Comparison of ENCODE assay signal across 21 cellular contexts in genomic region chr2:135688978-135689377, GRCh38. TPM values are rescaled to one million over a fixed set of nuclear protein-coding genes. Genes with fewer than 3 reads are reported as not detected.
A peak's percentile ranks its signal among the peaks of the same experiment; 100 is the strongest.
DNase-seq lines count a peak whose midpoint lies in the region; ATAC-seq and TF ChIP-seq lines count a peak whose summit lies in the region.
"Had no signal": no experiment of that assay in that cellular context is flagged by ENCODE, and none has a peak within 500 bp of the region (broad histone marks: within the 10 kb centered on the region; RNA-seq: fewer than 3 reads in every experiment).

No MANE protein-coding gene starts in this region.

- H3K4me2 ChIP-seq in MM.1S (ENCODE audit: low read depth, low read length) = peak overlapping the region; percentile 16

- no peaks in the 10 kb centered on the region for H3K27me3 ChIP-seq in MM.1S (replicated peaks; ENCODE audit: insufficient read depth, low read length)
- H3K27me3 ChIP-seq: brain microvascular endothelial cell, sigmoid colon, tibial artery had no signal

- no peak for DNase-seq in activated CD8-positive, alpha-beta memory T cell treated with anti-CD3 and anti-CD28 coated beads, Interleukin-2, amount 10 ng/mL, durations not matched to agents 7 days and 5 days
- no peak for DNase-seq in activated CD8-positive, alpha-beta memory T cell treated with anti-CD3 and anti-CD28 coated beads, Interleukin-2, amount 50 U/mL, for 4 hours
- peak; percentile 15 for DNase-seq in GM12865 (ENCODE audit: low read depth)
- DNase-seq in MM.1S = no peak
- DNase-seq in naive thymus-derived CD8-positive, alpha-beta T cell = no peak
- no peak for DNase-seq in NCI-H1105 treated with DMSO at 0.1 percent for 48 hours (lab: John Stamatoyannopoulos, UW)
- DNase-seq: activated CD4-positive, alpha-beta T cell treated with anti-CD3 and anti-CD28 coated beads for 1 hour; amniotic stem cell; brain microvascular endothelial cell; Kasumi-1; left ventricle myocardium inferior; mesendoderm; NCI-H187; NCI-H2171; NCI-H510A; sigmoid colon; tibial artery had no signal

- CTCF ChIA-PET in activated CD8-positive, alpha-beta memory T cell treated with anti-CD3 and anti-CD28 coated beads, Interleukin-2, amount 10 ng/mL, durations not matched to agents 7 days and 5 days (lab: Charles Lee) = interaction anchor here (0.5 to 1.3 kb wide), 3 partner anchors 21 to 187 kb away, joined by 3 to 4 read pairs (median 3); partner anchors contain the start of gene MCM6

- POLR2A ChIA-PET in naive thymus-derived CD8-positive, alpha-beta T cell (lab: Charles Lee) = interaction anchor here (1.6 kb wide), 1 partner anchor 31 kb away, joined by 6 read pairs; no protein-coding TSS in a partner anchor

- no peak overlapping the region for H3K4me3 ChIP-seq in GM12865 (ENCODE audit: low read depth, low read length)
- no peak overlapping the region for H3K4me3 ChIP-seq in MM.1S (ENCODE audit: low read length)
- H3K4me3 ChIP-seq: left ventricle myocardium inferior, prostate gland, sigmoid colon, tibial artery had no signal

- H3K9ac ChIP-seq in MM.1S (ENCODE audit: low read length) = no peak overlapping the region

- H3K4me3 Mint-ChIP-seq in activated CD8-positive, alpha-beta memory T cell treated with anti-CD3 and anti-CD28 coated beads, Interleukin-2, amount 10 ng/mL, durations not matched to agents 7 days and 5 days = no peak overlapping the region
- H3K4me3 Mint-ChIP-seq in naive thymus-derived CD8-positive, alpha-beta T cell = peak overlapping the region in 6 of 10 donors; percentile 7 to 83 (median 80)

- no peaks in the 10 kb centered on the region for H3K79me2 ChIP-seq in MM.1S (ENCODE audit: low read length)

- TF ChIP-seq CTCF in GM12865 (IDR thresholded peaks at IDR 0.05; ENCODE audit: insufficient read depth, low read depth, low read length, missing control alignments) (no peak), MM.1S (IDR thresholded peaks at IDR 0.05; ENCODE audit: low read length) (no peak)

- H3K9me2 ChIP-seq in MM.1S (replicated peaks; ENCODE audit: insufficient read depth, low read length) = no peaks in the 10 kb centered on the region

- no peaks in the 10 kb centered on the region for H4K20me1 ChIP-seq in MM.1S (ENCODE audit: insufficient read depth, low read length)

- H3K27me3 Mint-ChIP-seq in activated CD8-positive, alpha-beta memory T cell treated with anti-CD3 and anti-CD28 coated beads, Interleukin-2, amount 10 ng/mL, durations not matched to agents 7 days and 5 days = no peaks in the 10 kb centered on the region
- H3K27me3 Mint-ChIP-seq in naive thymus-derived CD8-positive, alpha-beta T cell = no peaks in the 10 kb centered on the region

- no peak overlapping the region for H3K27ac ChIP-seq in MM.1S (ENCODE audit: low read length)
- H3K27ac ChIP-seq: brain microvascular endothelial cell, left ventricle myocardium inferior, prostate gland, sigmoid colon, tibial artery had no signal

- H3K4me1 Mint-ChIP-seq in activated CD8-positive, alpha-beta memory T cell treated with anti-CD3 and anti-CD28 coated beads, Interleukin-2, amount 10 ng/mL, durations not matched to agents 7 days and 5 days = peaks cover 25% of the 10 kb centered on the region
- peaks cover 12 to 42% (median 32%) of the 10 kb centered on the region in 4 donors for H3K4me1 Mint-ChIP-seq in naive thymus-derived CD8-positive, alpha-beta T cell

- ATAC-seq in activated CD8-positive, alpha-beta memory T cell treated with anti-CD3 and anti-CD28 coated beads, Interleukin-2, amount 10 ng/mL, durations not matched to agents 7 days and 5 days = peak; percentile 33
- no peak for ATAC-seq in naive thymus-derived CD8-positive, alpha-beta T cell
- ATAC-seq in GM18519 (IDR thresholded peaks at IDR 0.05; ENCODE audit: low FRiP score, unreplicated experiment) = no peak
- no peak for ATAC-seq in GM21737 (IDR thresholded peaks at IDR 0.05; ENCODE audit: unreplicated experiment)
- ATAC-seq: HepG2 had no signal

- H3K9me3 ChIP-seq in MM.1S (replicated peaks; ENCODE audit: insufficient read depth, low read length) = no peaks in the 10 kb centered on the region
- H3K9me3 ChIP-seq: left ventricle myocardium inferior, prostate gland, sigmoid colon, tibial artery had no signal

- no peak overlapping the region for H3K27ac Mint-ChIP-seq in activated CD8-positive, alpha-beta memory T cell treated with anti-CD3 and anti-CD28 coated beads, Interleukin-2, amount 10 ng/mL, durations not matched to agents 7 days and 5 days
- peak overlapping the region; percentile 65 to 97 (median 92) for H3K27ac Mint-ChIP-seq in naive thymus-derived CD8-positive, alpha-beta T cell

- no peaks in the 10 kb centered on the region for H3K9me3 Mint-ChIP-seq in activated CD8-positive, alpha-beta memory T cell treated with anti-CD3 and anti-CD28 coated beads, Interleukin-2, amount 10 ng/mL, durations not matched to agents 7 days and 5 days (ENCODE audit: low read depth)
- H3K9me3 Mint-ChIP-seq in naive thymus-derived CD8-positive, alpha-beta T cell = peaks cover 0 to 2% (median 0%) of the 10 kb centered on the region in 9 donors

- H3F3A ChIP-seq in MM.1S (ENCODE audit: insufficient read depth, low read length) = no peaks in the 10 kb centered on the region

- no peaks in the 10 kb centered on the region for H3K36me3 ChIP-seq in MM.1S (replicated peaks; ENCODE audit: insufficient read depth, low read length)
- H3K36me3 ChIP-seq: brain microvascular endothelial cell, prostate gland had no signal

- H3K36me3 Mint-ChIP-seq in activated CD8-positive, alpha-beta memory T cell treated with anti-CD3 and anti-CD28 coated beads, Interleukin-2, amount 10 ng/mL, durations not matched to agents 7 days and 5 days = peaks cover 29% of the 10 kb centered on the region
- peaks cover 6 to 21% (median 19%) of the 10 kb centered on the region in 3 donors for H3K36me3 Mint-ChIP-seq in naive thymus-derived CD8-positive, alpha-beta T cell

- H3K4me1 ChIP-seq in MM.1S (ENCODE audit: low read length) = peaks cover 21% of the 10 kb centered on the region
- H3K4me1 ChIP-seq: prostate gland, sigmoid colon, tibial artery had no signal

- H2AFZ ChIP-seq in MM.1S (ENCODE audit: low read length) = no peak overlapping the region

RNA-seq across cellular contexts. Expression of gene UBXN4, which starts 52.7 kb away (rescaled TPM):
- total RNA-seq in activated CD8-positive, alpha-beta memory T cell treated with anti-CD3 and anti-CD28 coated beads, Interleukin-2, amount 10 ng/mL, durations not matched to agents 7 days and 5 days = 100 to 1,000 TPM; 105 to 112 TPM
- 100 to 1,000 TPM; 142 TPM for total RNA-seq in naive thymus-derived CD8-positive, alpha-beta T cell
- 100 to 1,000 TPM in 2 of 3 donors, 10 to 100 TPM in 1; 89.4 to 117 (median 110) TPM for polyA plus RNA-seq in naive thymus-derived CD8-positive, alpha-beta T cell
